In genomic region chr4:55312491-55313101, GRCh38 we compare ENCODE assay signal across 8 cellular contexts. TPM values are rescaled to one million over a fixed set of nuclear protein-coding genes. Genes with fewer than 3 reads are reported as not detected.
DNase-seq lines count a peak whose midpoint lies in the region; ATAC-seq lines count a peak whose summit lies in the region.

No MANE protein-coding gene starts in this region.

- no peaks in the 10 kb centered on the region for H3K27me3 Mint-ChIP-seq in activated naive CD4-positive, alpha-beta T cell treated with anti-CD3 and anti-CD28 coated beads for 36 hours (ENCODE audit: low read depth)

- H3K4me1 Mint-ChIP-seq in activated naive CD4-positive, alpha-beta T cell treated with anti-CD3 and anti-CD28 coated beads for 36 hours (ENCODE audit: low read depth) = peaks cover 20% of the 10 kb centered on the region

- DNase-seq in NOMO-1 (lab: John Stamatoyannopoulos, UW; ENCODE audit: unreplicated experiment in 2 of 2) (peak; percentile 2 to 9), NOMO-1 treated with dmso at 0.1 percent for 144 hours (lab: John Stamatoyannopoulos, UW; ENCODE audit: unreplicated experiment) (no peak), HCEC 1CT (peak; percentile 51), NCI-H69 (lab: John Stamatoyannopoulos, UW) (peak; percentile 46), left ventricle myocardium superior (no peak), NCI-H1105 treated with DMSO at 0.1 percent for 48 hours (lab: John Stamatoyannopoulos, UW) (no peak)
- peak; percentile 58 for DNase-seq in activated naive CD4-positive, alpha-beta T cell treated with anti-CD3 and anti-CD28 coated beads for 36 hours
- peak; percentile 16 for DNase-seq in stimulated activated CD4-positive, alpha-beta T cell treated with anti-CD3 and anti-CD28 coated beads, Interleukin-2, amount 100 ng/mL, for 4 hours (ENCODE audit: low read depth)

- peak; percentile 96 for ATAC-seq in left ventricle myocardium superior

- H3K4me3 Mint-ChIP-seq in activated naive CD4-positive, alpha-beta T cell treated with anti-CD3 and anti-CD28 coated beads for 36 hours = no peak overlapping the region

- no peak overlapping the region for H3K27ac Mint-ChIP-seq in activated naive CD4-positive, alpha-beta T cell treated with anti-CD3 and anti-CD28 coated beads for 36 hours

- peaks cover 7% of the 10 kb centered on the region for H3K9me3 Mint-ChIP-seq in activated naive CD4-positive, alpha-beta T cell treated with anti-CD3 and anti-CD28 coated beads for 36 hours

- CTCF ChIA-PET in activated naive CD4-positive, alpha-beta T cell treated with anti-CD3 and anti-CD28 coated beads for 36 hours (lab: Charles Lee) = interaction anchor here (0.5 to 3.5 kb wide), 13 partner anchors 9 to 530 kb away, joined by 3 to 39 read pairs (median 4); partner anchors contain the start of gene SRD5A3

- no peaks in the 10 kb centered on the region for H3K36me3 Mint-ChIP-seq in activated naive CD4-positive, alpha-beta T cell treated with anti-CD3 and anti-CD28 coated beads for 36 hours (ENCODE audit: low read depth)

- intact Hi-C loops in activated naive CD4-positive, alpha-beta T cell treated with anti-CD3 and anti-CD28 coated beads for 36 hours (cut with micrococcal nuclease) = loop anchor here (1.0 to 2.0 kb wide), 3 partner anchors 9 to 424 kb away; no protein-coding TSS in a partner anchor
- intact Hi-C loops in left ventricle myocardium superior (cut with micrococcal nuclease) = loop anchor here (10.0 kb wide), 1 partner anchor 318 kb away; no protein-coding TSS in a partner anchor

RNA-seq across cellular contexts. Expression of gene SRD5A3, which starts 33.4 kb away (rescaled TPM):
- total RNA-seq in activated naive CD4-positive, alpha-beta T cell treated with anti-CD3 and anti-CD28 coated beads for 36 hours = 10 to 100 TPM; 21.7 to 22.3 TPM
- 8.7 TPM for total RNA-seq in left ventricle myocardium superior

Comparison
In these comparisons a context has a peak if more than half of its experiments do, and no peak if none do; other contexts are left out.
1. DNase-seq: peak in NOMO-1 (2 of 2), HCEC 1CT (single experiment), NCI-H69 (single experiment), activated naive CD4-positive, alpha-beta T cell treated with anti-CD3 and anti-CD28 coated beads for 36 hours (single experiment) and stimulated activated CD4-positive, alpha-beta T cell treated with anti-CD3 and anti-CD28 coated beads, Interleukin-2, amount 100 ng/mL, for 4 hours (single experiment); none in NOMO-1 treated with dmso at 0.1 percent for 144 hours (single experiment), left ventricle myocardium superior (single experiment) and NCI-H1105 treated with DMSO at 0.1 percent for 48 hours (single experiment).